ENCODE assay signal across 18 cellular contexts in genomic region chr19:7393459-7393858, GRCh38. TPM values are rescaled to one million over a fixed set of nuclear protein-coding genes. Genes with fewer than 3 reads are reported as not detected.
DNase-seq lines count a peak whose midpoint lies in the region; ATAC-seq and TF ChIP-seq lines count a peak whose summit lies in the region.
"Had no signal": no experiment of that assay in that cellular context is flagged by ENCODE, and none has a peak within 500 bp of the region (broad histone marks: within the 10 kb centered on the region; RNA-seq: fewer than 3 reads in every experiment).

No MANE protein-coding gene starts in this region.

- H3K27me3 Mint-ChIP-seq in activated naive CD4-positive, alpha-beta T cell treated with anti-CD3 and anti-CD28 coated beads, Interleukin-2, amount 50 U/mL, for 24 hours: no peaks in the 10 kb centered on the region
- H3K27me3 Mint-ChIP-seq in WTC11 (ENCODE audit: low read depth): no peaks in the 10 kb centered on the region; the same call in 1 of the 2 replicates
- peaks cover 8% of the 10 kb centered on the region for H3K27me3 Mint-ChIP-seq in glutamatergic neuron (ENCODE audit: unreplicated experiment)
- no peaks in the 10 kb centered on the region for H3K27me3 Mint-ChIP-seq in stimulated activated naive B cell treated with anti-CD40 and anti-IgM and Interleukin-4, amounts not matched to agents 10 μg/mL and 1 μg/mL and 100 μg/mL, for 72 hours

- intact Hi-C loops in ovary (cut with DNase I): loop anchor here in 3 of 4 donors (10.0 kb wide), 3 partner anchors 131 to 151 kb away; partner anchors contain the start of genes MCOLN1 (in 1 of the 3) and PNPLA6 (in 1 of the 3)

- CTCF ChIA-PET in WTC11 (lab: Charles Lee): no interaction called here

- TF ChIP-seq POLR2A in ovary (IDR thresholded peaks at IDR 0.05): no peak

- no peak overlapping the region for H3K4me2 ChIP-seq in GM23248 (ENCODE audit: unreplicated experiment)

- 37 to 54% (median 50%) methylated on average over 2 of the region's 2 CpGs for WGBS in ovary, 3 donors
- WGBS in GM23248 (ENCODE audit: low coverage in 1 of 2, low lambda C conversion rate in 2 of 2, missing lambda C conversion rate in 2 of 2), 2 experiments: 26 to 32% methylated on average over 2 of the region's 2 CpGs

- H3K79me2 ChIP-seq in GM23248 (ENCODE audit: insufficient read depth): peaks cover 35% of the 10 kb centered on the region

- H3K4me1 Mint-ChIP-seq in activated naive CD4-positive, alpha-beta T cell treated with anti-CD3 and anti-CD28 coated beads, Interleukin-2, amount 50 U/mL, for 24 hours: peaks cover 26% of the 10 kb centered on the region
- H3K4me1 Mint-ChIP-seq in WTC11: peaks cover 13% of the 10 kb centered on the region
- H3K4me1 Mint-ChIP-seq in glutamatergic neuron (ENCODE audit: low read depth, unreplicated experiment): peaks cover 6% of the 10 kb centered on the region
- H3K4me1 Mint-ChIP-seq in stimulated activated naive B cell treated with anti-CD40 and anti-IgM and Interleukin-4, amounts not matched to agents 10 μg/mL and 1 μg/mL and 100 μg/mL, for 72 hours: peaks cover 25 to 39% of the 10 kb centered on the region in 2 donors

- in situ Hi-C loops in GM23248 (cut with MboI): no loop called here

- H3K27me3 ChIP-seq in ovary (no peaks in the 10 kb centered on the region), GM23248 (replicated peaks; ENCODE audit: insufficient read depth) (no peaks in the 10 kb centered on the region)
- H3K27me3 ChIP-seq: vagina had no signal

- H3K4me1 ChIP-seq in ovary (ENCODE audit: insufficient read depth) (peaks cover 3% of the 10 kb centered on the region), GM23248 (ENCODE audit: insufficient read depth) (peaks cover 12% of the 10 kb centered on the region; the same call in 1 of the 2 replicates)

- H3K27ac ChIP-seq in ovary (no peak overlapping the region), GM23248 (no peak overlapping the region)
- H3K27ac ChIP-seq: KMS-11, vagina had no signal

- H3K4me3 Mint-ChIP-seq in activated naive CD4-positive, alpha-beta T cell treated with anti-CD3 and anti-CD28 coated beads, Interleukin-2, amount 50 U/mL, for 24 hours: peak overlapping the region; percentile 47
- peak overlapping the region; percentile 86 for H3K4me3 Mint-ChIP-seq in WTC11
- H3K4me3 Mint-ChIP-seq in glutamatergic neuron (ENCODE audit: unreplicated experiment): peak overlapping the region; percentile 93
- peak overlapping the region; percentile 26 to 89 for H3K4me3 Mint-ChIP-seq in stimulated activated naive B cell treated with anti-CD40 and anti-IgM and Interleukin-4, amounts not matched to agents 10 μg/mL and 1 μg/mL and 100 μg/mL, for 72 hours

- no peaks in the 10 kb centered on the region for H3K9me2 ChIP-seq in GM23248 (ENCODE audit: insufficient read depth)

- H3K9me3 ChIP-seq in ovary (no peaks in the 10 kb centered on the region), GM23248 (ENCODE audit: low read depth) (no peaks in the 10 kb centered on the region)
- H3K9me3 ChIP-seq: vagina had no signal

- peaks cover 2% of the 10 kb centered on the region for H3K36me3 Mint-ChIP-seq in activated naive CD4-positive, alpha-beta T cell treated with anti-CD3 and anti-CD28 coated beads, Interleukin-2, amount 50 U/mL, for 24 hours
- H3K36me3 Mint-ChIP-seq in WTC11: no peaks in the 10 kb centered on the region
- no peaks in the 10 kb centered on the region for H3K36me3 Mint-ChIP-seq in glutamatergic neuron (ENCODE audit: unreplicated experiment)
- peaks cover 0 to 1% of the 10 kb centered on the region in 2 donors for H3K36me3 Mint-ChIP-seq in stimulated activated naive B cell treated with anti-CD40 and anti-IgM and Interleukin-4, amounts not matched to agents 10 μg/mL and 1 μg/mL and 100 μg/mL, for 72 hours

- peak overlapping the region; percentile 73 for H3K27ac Mint-ChIP-seq in activated naive CD4-positive, alpha-beta T cell treated with anti-CD3 and anti-CD28 coated beads, Interleukin-2, amount 50 U/mL, for 24 hours
- no peak overlapping the region for H3K27ac Mint-ChIP-seq in WTC11
- H3K27ac Mint-ChIP-seq in glutamatergic neuron (ENCODE audit: unreplicated experiment): peak overlapping the region; percentile 68
- peak overlapping the region; percentile 96 for H3K27ac Mint-ChIP-seq in stimulated activated naive B cell treated with anti-CD40 and anti-IgM and Interleukin-4, amounts not matched to agents 10 μg/mL and 1 μg/mL and 100 μg/mL, for 72 hours

- H3K36me3 ChIP-seq in ovary: no peaks in the 10 kb centered on the region
- H3K36me3 ChIP-seq in GM23248 (ENCODE audit: low read depth): no peaks in the 10 kb centered on the region
- H3K36me3 ChIP-seq: vagina had no signal

- no peak overlapping the region for H3K4me3 ChIP-seq in ovary
- no peak overlapping the region for H3K4me3 ChIP-seq in GM23248

- H2AFZ ChIP-seq in GM23248: no peak overlapping the region

- POLR2A ChIA-PET in WTC11 (lab: Charles Lee): no interaction called here

- no peak overlapping the region for H3K9ac ChIP-seq in GM23248
- H3K9ac ChIP-seq: KMS-11 had no signal

- DNase-seq in activated naive CD4-positive, alpha-beta T cell treated with anti-CD3 and anti-CD28 coated beads, Interleukin-2, amount 50 U/mL, for 16 hours: no peak
- DNase-seq in WTC11 (ENCODE audit: low spot score) (no peak), glutamatergic neuron (no peak), ovary (no peak), NCI-H1105 treated with DMSO at 0.1 percent for 48 hours (lab: John Stamatoyannopoulos, UW) (no peak), GM23248 (no peak)
- DNase-seq in stimulated activated naive B cell treated with anti-CD40 and anti-IgM and Interleukin-4, amounts not matched to agents 10 μg/mL and 1 μg/mL and 100 μg/mL, for 72 hours: no peak
- DNase-seq: anterior cingulate cortex, dermis blood vessel endothelial cell, EL, mesenchymal stem cell, NCI-H1694, NCI-H510A, retina had no signal

- no peaks in the 10 kb centered on the region for H4K20me1 ChIP-seq in GM23248 (ENCODE audit: insufficient read depth)

- H3K9me3 Mint-ChIP-seq in activated naive CD4-positive, alpha-beta T cell treated with anti-CD3 and anti-CD28 coated beads, Interleukin-2, amount 50 U/mL, for 24 hours: no peaks in the 10 kb centered on the region
- H3K9me3 Mint-ChIP-seq in WTC11 (no peaks in the 10 kb centered on the region), glutamatergic neuron (ENCODE audit: unreplicated experiment) (peaks cover 9% of the 10 kb centered on the region)
- no peaks in the 10 kb centered on the region for H3K9me3 Mint-ChIP-seq in stimulated activated naive B cell treated with anti-CD40 and anti-IgM and Interleukin-4, amounts not matched to agents 10 μg/mL and 1 μg/mL and 100 μg/mL, for 72 hours

- ATAC-seq in WTC11: no peak
- no peak for ATAC-seq in stimulated activated naive B cell treated with anti-CD40 and anti-IgM and Interleukin-4, amounts not matched to agents 10 μg/mL and 1 μg/mL and 100 μg/mL, for 72 hours (replicated peaks)
- ATAC-seq: Panc1 had no signal

- H3F3A ChIP-seq in GM23248 (ENCODE audit: insufficient read depth): no peaks in the 10 kb centered on the region

- TF ChIP-seq CTCF in WTC11 (IDR thresholded peaks at IDR 0.05): no peak
- no peak for TF ChIP-seq CTCF in glutamatergic neuron (IDR thresholded peaks at IDR 0.05; ENCODE audit: partially characterized antibody, unreplicated experiment)
- TF ChIP-seq CTCF in ovary (IDR thresholded peaks at IDR 0.05): no peak

- TF ChIP-seq EP300 in ovary (IDR thresholded peaks at IDR 0.05): no peak

TF ChIP-seq in WTC11, 78 proteins besides CTCF, POLR2A, EP300 and RAD21 (continues in another document):
- no peak for TF ChIP-seq MYBL2 (CRISPR knock-in tag; IDR thresholded peaks at IDR 0.05)
- TF ChIP-seq MXD4 (CRISPR knock-in tag; IDR thresholded peaks at IDR 0.05; ENCODE audit: borderline replicate concordance): no peak
- no peak for TF ChIP-seq ZNF423 (CRISPR knock-in tag; IDR thresholded peaks at IDR 0.05)
- TF ChIP-seq E2F4 (CRISPR knock-in tag; IDR thresholded peaks at IDR 0.05; ENCODE audit: borderline replicate concordance, low read depth): no peak
- TF ChIP-seq RORB (CRISPR knock-in tag; IDR thresholded peaks at IDR 0.05): no peak
- no peak for TF ChIP-seq USF1 (CRISPR knock-in tag; IDR thresholded peaks at IDR 0.05)
- no peak for TF ChIP-seq NR1H2 (CRISPR knock-in tag; IDR thresholded peaks at IDR 0.05)
- no peak for TF ChIP-seq GRHL2 (CRISPR knock-in tag; IDR thresholded peaks at IDR 0.05; ENCODE audit: insufficient replicate concordance, severe bottlenecking)
- TF ChIP-seq ELF4 (CRISPR knock-in tag; IDR thresholded peaks at IDR 0.05; ENCODE audit: low read depth): no peak
- TF ChIP-seq TEAD1 (CRISPR knock-in tag; IDR thresholded peaks at IDR 0.05): no peak
- TF ChIP-seq USF2 (CRISPR knock-in tag; IDR thresholded peaks at IDR 0.05): no peak

RNA-seq across cellular contexts. Expression of gene ARHGEF18, which starts 44.7 kb away (rescaled TPM):
- total RNA-seq in WTC11 (2021) (46.1 to 56.1 TPM (median 48.3 TPM) in 3 replicates), glutamatergic neuron (ENCODE audit: unreplicated experiment) (44.1 TPM), ovary (10 to 100 TPM; 16.0 to 31.6 (median 25.1) TPM)
- polyA plus RNA-seq in ovary (10 to 100 TPM in 1 of 2 donors, 1 to 10 TPM in 1; 2.5 to 15.3 TPM), GM23248 (2016; fragmentation: Nextera tagmentation; extraction: Ambion mirVana) (9.5 and 10.6 TPM in 2 replicates)
- 23.3 and 33.8 TPM in 2 replicates for total RNA-seq in GM23248 (2014; rRNA removed; shearing (Covaris generic))
